ENCODE assay signal across 8 cellular contexts in genomic region chr17:59783221-59784016, GRCh38.
DNase-seq lines count a peak whose midpoint lies in the region; ATAC-seq, FAIRE-seq and TF ChIP-seq lines count a peak whose summit lies in the region.

No MANE protein-coding gene starts in this region.

- no peak for TF ChIP-seq EP300 in GM12878 (IDR thresholded peaks at IDR 0.05; ENCODE audit: borderline replicate concordance in 1 of 2, control insufficient read depth in 1 of 2, low read depth in 2 of 2, low read length in 2 of 2)

- H3K4me3 ChIP-seq in BE2C (ENCODE audit: low read depth, low read length), result peak overlapping the region; percentile 34
- H3K4me3 ChIP-seq in KMS-11 (IDR thresholded peaks at IDR 0.05; ENCODE audit: insufficient read depth, low read depth, low read length), result no peak overlapping the region
- H3K4me3 ChIP-seq in GM12878, result peak overlapping the region; percentile 35; the same call in 1 of the 2 replicates
- H3K4me3 ChIP-seq in lower lobe of right lung, result no peak overlapping the region

- BruUV-seq in GM12878 (replicated peaks; lab: Mats Ljungman, UMichigan), result no TSS peak

- FAIRE-seq in GM12878 (lab: Jason Lieb, UNC), result peak; percentile 54

- TF ChIP-seq CTCF in BE2C (IDR thresholded peaks at IDR 0.05; ENCODE audit: low read depth, low read length) (no peak), KMS-11 (conservative IDR thresholded peaks at IDR 0.05; ENCODE audit: low read depth, low read length) (no peak), GM12878 (IDR thresholded peaks at IDR 0.05 in 2 of 3, conservative IDR thresholded peaks at IDR 0.05 in 1 of 3; ENCODE audit: control insufficient read depth in 2 of 3, extremely low read depth in 1 of 3, insufficient read depth in 1 of 3, low read depth in 3 of 3, low read length in 3 of 3) (no peak), lower lobe of right lung (IDR thresholded peaks at IDR 0.05) (no peak)

- no peaks in the 10 kb centered on the region for H3K79me2 ChIP-seq in KMS-11 (ENCODE audit: insufficient read depth, low read depth)
- peaks cover 12% of the 10 kb centered on the region for H3K79me2 ChIP-seq in GM12878 (ENCODE audit: control insufficient read depth, insufficient read depth, low read length)

- H4K20me1 ChIP-seq in KMS-11 (ENCODE audit: insufficient read depth) (no peaks in the 10 kb centered on the region), GM12878 (ENCODE audit: control insufficient read depth, insufficient read depth) (no peaks in the 10 kb centered on the region)

- ATAC-seq in GM12878 (no peak), lower lobe of right lung (no peak), HG02588 (IDR thresholded peaks at IDR 0.05; ENCODE audit: unreplicated experiment) (no peak)

- no peak for TF ChIP-seq POLR2A in GM12878 (IDR thresholded peaks at IDR 0.05; ENCODE audit: low read depth, low read length)

- H3K27me3 ChIP-seq in BE2C (no peaks in the 10 kb centered on the region), KMS-11 (ENCODE audit: insufficient read depth, low read depth) (no peaks in the 10 kb centered on the region), GM12878 (replicated peaks in 1 of 2; ENCODE audit: control insufficient read depth in 2 of 2, insufficient read depth in 2 of 2, low read length in 1 of 2) (no peaks in the 10 kb centered on the region), lower lobe of right lung (ENCODE audit: low read depth) (no peaks in the 10 kb centered on the region)

- TF ChIP-seq RAD21 in GM12878 (IDR thresholded peaks at IDR 0.05; ENCODE audit: insufficient read depth, low read depth, low read length), result no peak

- POLR2A ChIA-PET in GM12878 (lab: Charles Lee), result interaction anchor here (0.5 to 8.8 kb wide), 8 partner anchors 19 to 151 kb away, joined by 3 to 213 read pairs (median 5); no protein-coding TSS in a partner anchor

- SMC1A ChIA-PET in GM12878 (lab: Charles Lee; ENCODE audit: uncharacterized antibody, unreplicated experiment), result interaction anchor here (0.6 to 9.0 kb wide), 12 partner anchors 8 to 76 kb away, joined by 3 to 250 read pairs (median 4); no protein-coding TSS in a partner anchor

- H2AFZ ChIP-seq in KMS-11 (ENCODE audit: low read depth), result no peak overlapping the region
- H2AFZ ChIP-seq in GM12878 (ENCODE audit: control insufficient read depth, low read depth, low read length), result peak overlapping the region; percentile 21

- RAD21 ChIA-PET in GM12878 (lab: Charles Lee; ENCODE audit: unreplicated experiment), result interaction anchor here (0.9 to 8.5 kb wide), 5 partner anchors 21 to 55 kb away, joined by 3 to 223 read pairs (median 51); no protein-coding TSS in a partner anchor

- H3K4me1 ChIP-seq in BE2C, result peaks cover 26% of the 10 kb centered on the region
- peaks cover 100% of the 10 kb centered on the region for H3K4me1 ChIP-seq in KMS-11 (ENCODE audit: low read depth, poor library complexity, severe bottlenecking)
- peaks cover 27% of the 10 kb centered on the region for H3K4me1 ChIP-seq in GM12878 (ENCODE audit: control insufficient read depth, insufficient read depth, low read length)
- H3K4me1 ChIP-seq in lower lobe of right lung, result peaks cover 54% of the 10 kb centered on the region

- H3K36me3 ChIP-seq in BE2C, result no peaks in the 10 kb centered on the region
- no peaks in the 10 kb centered on the region for H3K36me3 ChIP-seq in KMS-11 (ENCODE audit: insufficient read depth)
- H3K36me3 ChIP-seq in GM12878 (ENCODE audit: control insufficient read depth in 2 of 2, insufficient read depth in 2 of 2, low read length in 1 of 2), result no peaks in the 10 kb centered on the region; a peak in 1 of 4 replicates
- no peaks in the 10 kb centered on the region for H3K36me3 ChIP-seq in lower lobe of right lung

- WGBS in GM12878 (ENCODE audit: insufficient coverage, insufficient replicate concordance, low lambda C conversion rate, missing lambda C conversion rate), result 19% methylated on average over 5 of the region's 5 CpGs

- intact Hi-C loops in GM12878 (cut with micrococcal nuclease; ENCODE audit: unreplicated experiment), result no loop called here
- intact Hi-C loops in lower lobe of right lung (cut with DNase I), result no loop called here

- peak overlapping the region; percentile 99 for H3K4me2 ChIP-seq in KMS-11
- peak overlapping the region; percentile 50 for H3K4me2 ChIP-seq in GM12878 (ENCODE audit: control insufficient read depth, insufficient read depth)

- H3K9me3 ChIP-seq in BE2C, result no peaks in the 10 kb centered on the region
- no peaks in the 10 kb centered on the region; the same call in 2 of the 3 replicates for H3K9me3 ChIP-seq in GM12878 (replicated peaks; ENCODE audit: control insufficient read depth, insufficient read depth, low read length)
- no peaks in the 10 kb centered on the region for H3K9me3 ChIP-seq in lower lobe of right lung

- H3K27ac ChIP-seq in KMS-11, result peak overlapping the region; percentile 98
- peak overlapping the region; percentile 95 for H3K27ac ChIP-seq in GM12878 (ENCODE audit: control insufficient read depth, insufficient read depth)
- peak overlapping the region; percentile 63 for H3K27ac ChIP-seq in lower lobe of right lung

- in situ Hi-C loops in GM12878 (cut with MboI), result no loop called here

- H3K9ac ChIP-seq in KMS-11 (peak overlapping the region; percentile 66; the same call in 1 of the 2 replicates), GM12878 (ENCODE audit: control insufficient read depth, insufficient read depth, low read length) (peak overlapping the region; percentile 45)

- peak; percentile 22 for DNase-seq in BE2C
- DNase-seq in GM12878 (ENCODE audit: low read depth, low spot score), result no peak
- no peak for DNase-seq in lower lobe of right lung
- DNase-seq in midbrain (lab: John Stamatoyannopoulos, UW), result no peak
- no peak for DNase-seq in 8988T
- no peak for DNase-seq in amygdala (lab: John Stamatoyannopoulos, UW)

- CTCF ChIA-PET in GM12878 (lab: Yijun Ruan, JAX), result interaction anchor here (0.6 to 4.8 kb wide), 8 partner anchors 12 to 76 kb away, joined by 3 to 47 read pairs (median 6); no protein-coding TSS in a partner anchor

TF ChIP-seq in GM12878, 131 proteins besides CTCF, POLR2A, EP300 and RAD21:
- TF ChIP-seq, protein P1, sequence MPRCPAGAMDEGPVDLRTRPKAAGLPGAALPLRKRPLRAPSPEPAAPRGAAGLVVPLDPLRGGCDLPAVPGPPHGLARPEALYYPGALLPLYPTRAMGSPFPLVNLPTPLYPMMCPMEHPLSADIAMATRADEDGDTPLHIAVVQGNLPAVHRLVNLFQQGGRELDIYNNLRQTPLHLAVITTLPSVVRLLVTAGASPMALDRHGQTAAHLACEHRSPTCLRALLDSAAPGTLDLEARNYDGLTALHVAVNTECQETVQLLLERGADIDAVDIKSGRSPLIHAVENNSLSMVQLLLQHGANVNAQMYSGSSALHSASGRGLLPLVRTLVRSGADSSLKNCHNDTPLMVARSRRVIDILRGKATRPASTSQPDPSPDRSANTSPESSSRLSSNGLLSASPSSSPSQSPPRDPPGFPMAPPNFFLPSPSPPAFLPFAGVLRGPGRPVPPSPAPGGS (IDR thresholded peaks at IDR 0.05; ENCODE audit: borderline replicate concordance, insufficient read depth, low read depth, low read length, poor library complexity, severe bottlenecking), result no peak
- 0 out of 2 replicates have a peak, but pooled peaks have one; percentile 15 for TF ChIP-seq NFXL1 (IDR thresholded peaks at IDR 0.05; ENCODE audit: borderline replicate concordance)
- TF ChIP-seq EGR1 (IDR thresholded peaks at IDR 0.05; ENCODE audit: borderline replicate concordance in 1 of 2, low read depth in 2 of 2, low read length in 2 of 2), result no peak
- TF ChIP-seq NFIC (IDR thresholded peaks at IDR 0.05; ENCODE audit: low read depth, low read length), result peak; percentile 12
- TF ChIP-seq, protein P2, sequence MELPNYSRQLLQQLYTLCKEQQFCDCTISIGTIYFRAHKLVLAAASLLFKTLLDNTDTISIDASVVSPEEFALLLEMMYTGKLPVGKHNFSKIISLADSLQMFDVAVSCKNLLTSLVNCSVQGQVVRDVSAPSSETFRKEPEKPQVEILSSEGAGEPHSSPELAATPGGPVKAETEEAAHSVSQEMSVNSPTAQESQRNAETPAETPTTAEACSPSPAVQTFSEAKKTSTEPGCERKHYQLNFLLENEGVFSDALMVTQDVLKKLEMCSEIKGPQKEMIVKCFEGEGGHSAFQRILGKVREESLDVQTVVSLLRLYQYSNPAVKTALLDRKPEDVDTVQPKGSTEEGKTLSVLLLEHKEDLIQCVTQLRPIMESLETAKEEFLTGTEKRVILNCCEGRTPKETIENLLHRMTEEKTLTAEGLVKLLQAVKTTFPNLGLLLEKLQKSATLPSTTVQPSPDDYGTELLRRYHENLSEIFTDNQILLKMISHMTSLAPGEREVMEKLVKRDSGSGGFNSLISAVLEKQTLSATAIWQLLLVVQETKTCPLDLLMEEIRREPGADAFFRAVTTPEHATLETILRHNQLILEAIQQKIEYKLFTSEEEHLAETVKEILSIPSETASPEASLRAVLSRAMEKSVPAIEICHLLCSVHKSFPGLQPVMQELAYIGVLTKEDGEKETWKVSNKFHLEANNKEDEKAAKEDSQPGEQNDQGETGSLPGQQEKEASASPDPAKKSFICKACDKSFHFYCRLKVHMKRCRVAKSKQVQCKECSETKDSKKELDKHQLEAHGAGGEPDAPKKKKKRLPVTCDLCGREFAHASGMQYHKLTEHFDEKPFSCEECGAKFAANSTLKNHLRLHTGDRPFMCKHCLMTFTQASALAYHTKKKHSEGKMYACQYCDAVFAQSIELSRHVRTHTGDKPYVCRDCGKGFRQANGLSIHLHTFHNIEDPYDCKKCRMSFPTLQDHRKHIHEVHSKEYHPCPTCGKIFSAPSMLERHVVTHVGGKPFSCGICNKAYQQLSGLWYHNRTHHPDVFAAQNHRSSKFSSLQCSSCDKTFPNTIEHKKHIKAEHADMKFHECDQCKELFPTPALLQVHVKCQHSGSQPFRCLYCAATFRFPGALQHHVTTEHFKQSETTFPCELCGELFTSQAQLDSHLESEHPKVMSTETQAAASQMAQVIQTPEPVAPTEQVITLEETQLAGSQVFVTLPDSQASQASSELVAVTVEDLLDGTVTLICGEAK (IDR thresholded peaks at IDR 0.05; ENCODE audit: borderline replicate concordance), result no peak

Comparison
In these comparisons a context has a peak if more than half of its experiments do, and no peak if none do; other contexts are left out.
1. H3K4me3 ChIP-seq: peak in BE2C (single experiment) and GM12878 (single experiment); none in KMS-11 (single experiment) and lower lobe of right lung (single experiment).
2. Peak in every context shown above with its lines, with median percentiles within 50 percentile points of each other: H3K27ac ChIP-seq.